In genomic region chr18:10386956-10387355, GRCh38 we compare ENCODE assay signal across 27 cellular contexts.
"Had no signal": no experiment of that assay in that cellular context is flagged by ENCODE, and none has a peak within 500 bp of the region (broad histone marks: within the 10 kb centered on the region; RNA-seq: fewer than 3 reads in every experiment).

No MANE protein-coding gene starts in this region.

- H3K4me1 ChIP-seq: left lung, psoas muscle, sigmoid colon, spleen, testis, tibial artery, upper lobe of left lung had no signal

- H3K36me3 Mint-ChIP-seq: naive thymus-derived CD8-positive, alpha-beta T cell had no signal

- H3K36me3 ChIP-seq: heart right ventricle, left lung, ovary, sigmoid colon, spleen, tibial artery, upper lobe of left lung had no signal

- DNase-seq: cortex of kidney; dorsolateral prefrontal cortex; effector CD4-positive, alpha-beta T cell; glutamatergic neuron; heart right ventricle; hippocampal formation; left cardiac atrium; left lung; mesendoderm; naive thymus-derived CD8-positive, alpha-beta T cell; nephron progenitor cell; occipital lobe; ovary; psoas muscle; right cardiac atrium; sigmoid colon; spleen; stimulated activated CD4-positive, alpha-beta T cell treated with anti-CD3 and anti-CD28 coated beads, Interleukin-4, amount 100 ng/mL, for 4 hours; stimulated activated naive CD8-positive, alpha-beta T cell treated with anti-CD3 and anti-CD28 coated beads, Interleukin-15, Interleukin-2, amounts not matched to agents 100 U/mL and 50 U/mL, for 24 hours; substantia nigra; testis; tibial artery; upper lobe of left lung had no signal

- H3K27ac ChIP-seq: heart right ventricle, left lung, psoas muscle, sigmoid colon, spleen, testis, tibial artery, upper lobe of left lung had no signal

- H3K9me3 ChIP-seq: heart right ventricle, left lung, ovary, sigmoid colon, spleen, testis, tibial artery, upper lobe of left lung had no signal

- H3K4me3 Mint-ChIP-seq: naive thymus-derived CD8-positive, alpha-beta T cell; nephron progenitor cell; stimulated activated memory B cell treated with anti-CD40 and anti-IgM and Interleukin-4, amounts not matched to agents 10 μg/mL and 1 μg/mL and 100 μg/mL, for 72 hours had no signal

- H3K27ac Mint-ChIP-seq: naive thymus-derived CD8-positive, alpha-beta T cell; nephron progenitor cell; stimulated activated memory B cell treated with anti-CD40 and anti-IgM and Interleukin-4, amounts not matched to agents 10 μg/mL and 1 μg/mL and 100 μg/mL, for 72 hours had no signal

- H3K4me3 ChIP-seq: dorsolateral prefrontal cortex, heart right ventricle, left lung, ovary, psoas muscle, sigmoid colon, skin epidermis, spleen, testis, tibial artery, upper lobe of left lung had no signal

- FAIRE-seq: islet of Langerhans, urothelium cell line had no signal

- H3K27me3 ChIP-seq: dorsolateral prefrontal cortex, heart right ventricle, left lung, ovary, sigmoid colon, spleen, testis, tibial artery, upper lobe of left lung had no signal
